In the genomic region with DNA sequence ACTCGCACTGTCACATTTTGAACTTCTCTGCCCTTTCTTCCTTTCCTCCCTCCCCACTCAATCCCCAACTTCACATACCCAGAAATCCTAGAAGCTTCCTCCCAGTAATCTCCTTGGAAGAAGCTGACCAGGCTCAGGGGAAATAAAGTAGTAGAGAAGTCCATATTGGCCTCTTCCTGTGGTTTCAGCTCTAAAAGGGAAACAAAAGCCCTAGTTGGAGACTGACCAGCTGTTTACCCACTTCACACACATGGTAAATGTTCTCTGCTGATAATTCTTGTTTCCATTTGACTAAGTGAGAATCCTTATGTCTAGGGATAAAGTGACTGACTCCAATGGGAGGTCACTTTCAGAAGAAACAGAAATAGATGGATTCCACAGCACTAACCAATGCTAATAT, we compare ENCODE assay signal across 22 cellular contexts.
DNase-seq lines count a peak whose midpoint lies in the region; ATAC-seq and TF ChIP-seq lines count a peak whose summit lies in the region.
"Had no signal": no experiment of that assay in that cellular context is flagged by ENCODE, and none has a peak within 500 bp of the region (broad histone marks: within the 10 kb centered on the region; RNA-seq: fewer than 3 reads in every experiment).

No MANE protein-coding gene starts in this region.

- POLR2A ChIA-PET in CD4-positive, alpha-beta T cell (lab: Charles Lee) = no interaction called here

- H3K27me3 ChIP-seq in muscle layer of duodenum (ENCODE audit: low read depth, low read length) = no peaks in the 10 kb centered on the region
- no peaks in the 10 kb centered on the region for H3K27me3 ChIP-seq in CD4-positive, alpha-beta T cell (ENCODE audit: control insufficient read depth, insufficient read depth, low read length)
- H3K27me3 ChIP-seq: adrenal gland had no signal

- TF ChIP-seq CTCF in VCaP (conservative IDR thresholded peaks at IDR 0.05) = no peak
- no peak for TF ChIP-seq CTCF in CD4-positive, alpha-beta T cell (IDR thresholded peaks at IDR 0.05)

- no peaks in the 10 kb centered on the region for H3K9me3 ChIP-seq in muscle layer of duodenum (ENCODE audit: control insufficient read depth in 1 of 2, low read length in 2 of 2)
- no peaks in the 10 kb centered on the region for H3K9me3 ChIP-seq in CD4-positive, alpha-beta T cell (ENCODE audit: control insufficient read depth, low read length)
- H3K9me3 ChIP-seq: adrenal gland, prostate gland had no signal

- in situ Hi-C loops in G401 (cut with HindIII; ENCODE audit: low sequenced_read_pairs) = no loop called here

- H3K4me1 Mint-ChIP-seq in CD4-positive, alpha-beta T cell (ENCODE audit: low read depth) = no peaks in the 10 kb centered on the region
- no peaks in the 10 kb centered on the region for H3K4me1 Mint-ChIP-seq in activated T-helper 17 cell treated with anti-CD3 and anti-CD28 coated beads, Interleukin-2, amount 50 U/mL, for 72 hours
- H3K4me1 Mint-ChIP-seq: activated B cell treated with CpG ODN at 0.5 μM for 24 hours had no signal

- intact Hi-C loops in Right ventricle myocardium superior (cut with DNase I) (no loop called here), cardiac septum (cut with DNase I) (no loop called here)
- intact Hi-C loops in CD4-positive, alpha-beta T cell (cut with DNase I, micrococcal nuclease) = no loop called here

- no peak overlapping the region for H3K4me3 Mint-ChIP-seq in CD4-positive, alpha-beta T cell
- no peak overlapping the region for H3K4me3 Mint-ChIP-seq in activated T-helper 17 cell treated with anti-CD3 and anti-CD28 coated beads, Interleukin-2, amount 50 U/mL, for 72 hours
- H3K4me3 Mint-ChIP-seq: activated B cell treated with CpG ODN at 0.5 μM for 24 hours; activated CD4-positive, alpha-beta memory T cell treated with anti-CD3 and anti-CD28 coated beads for 36 hours; GM23338; nephron; T-helper 1 cell treated with Interleukin-12 subunit alpha and Interleukin-12 subunit beta and Interleukin-4 antibody, amounts not matched to agents 30 μg/mL and 1 μg/mL, for 36 hours had no signal

- peak; percentile 60 for ATAC-seq in Right ventricle myocardium superior (ENCODE audit: poor library complexity)
- no peak for ATAC-seq in CD4-positive, alpha-beta T cell (ENCODE audit: poor library complexity)
- no peak for ATAC-seq in activated T-helper 17 cell treated with anti-CD3 and anti-CD28 coated beads, Interleukin-2, amount 50 U/mL, for 72 hours (replicated peaks)
- ATAC-seq: GM23338 had no signal

- DNase-seq in Right ventricle myocardium superior (no peak), cardiac septum (ENCODE audit: low spot score) (no peak), G401 (ENCODE audit: low spot score) (no peak)
- DNase-seq in central memory CD4-positive, alpha-beta T cell = no peak
- no peak for DNase-seq in CD4-positive, alpha-beta T cell
- DNase-seq: activated B cell treated with CpG ODN at 0.5 μM for 24 hours; activated CD4-positive, alpha-beta memory T cell treated with anti-CD3 and anti-CD28 coated beads for 36 hours; activated gamma-delta T cell; adrenal gland; dermis blood vessel endothelial cell; IMR-90; mesenchymal stem cell; NCI-H2107; NCI-H526 treated with DMSO at 0.1 percent for 48 hours had no signal

- H3K27ac Mint-ChIP-seq in CD4-positive, alpha-beta T cell = no peak overlapping the region
- no peak overlapping the region for H3K27ac Mint-ChIP-seq in activated T-helper 17 cell treated with anti-CD3 and anti-CD28 coated beads, Interleukin-2, amount 50 U/mL, for 72 hours
- H3K27ac Mint-ChIP-seq: activated B cell treated with CpG ODN at 0.5 μM for 24 hours; activated CD4-positive, alpha-beta memory T cell treated with anti-CD3 and anti-CD28 coated beads for 36 hours; GM23338; T-helper 1 cell treated with Interleukin-12 subunit alpha and Interleukin-12 subunit beta and Interleukin-4 antibody, amounts not matched to agents 30 μg/mL and 1 μg/mL, for 36 hours had no signal

- no peaks in the 10 kb centered on the region for H3K36me3 ChIP-seq in muscle layer of duodenum (ENCODE audit: control insufficient read depth in 1 of 2, insufficient read depth in 2 of 2, low read length in 2 of 2)
- H3K36me3 ChIP-seq: adrenal gland, prostate gland had no signal

- no peaks in the 10 kb centered on the region for H3K9me3 Mint-ChIP-seq in CD4-positive, alpha-beta T cell
- no peaks in the 10 kb centered on the region for H3K9me3 Mint-ChIP-seq in activated T-helper 17 cell treated with anti-CD3 and anti-CD28 coated beads, Interleukin-2, amount 50 U/mL, for 72 hours
- H3K9me3 Mint-ChIP-seq: activated B cell treated with CpG ODN at 0.5 μM for 24 hours; activated CD4-positive, alpha-beta memory T cell treated with anti-CD3 and anti-CD28 coated beads for 36 hours; GM23338; nephron; T-helper 1 cell treated with Interleukin-12 subunit alpha and Interleukin-12 subunit beta and Interleukin-4 antibody, amounts not matched to agents 30 μg/mL and 1 μg/mL, for 36 hours had no signal

- no peaks in the 10 kb centered on the region for H3K36me3 Mint-ChIP-seq in CD4-positive, alpha-beta T cell (ENCODE audit: low read depth)
- no peaks in the 10 kb centered on the region for H3K36me3 Mint-ChIP-seq in activated T-helper 17 cell treated with anti-CD3 and anti-CD28 coated beads, Interleukin-2, amount 50 U/mL, for 72 hours (ENCODE audit: low read depth)
- H3K36me3 Mint-ChIP-seq: activated CD4-positive, alpha-beta memory T cell treated with anti-CD3 and anti-CD28 coated beads for 36 hours had no signal

- H3K4me1 ChIP-seq in muscle layer of duodenum (ENCODE audit: control insufficient read depth in 1 of 2, insufficient read depth in 2 of 2, low read length in 2 of 2) = no peaks in the 10 kb centered on the region
- H3K4me1 ChIP-seq: adrenal gland had no signal

- no peaks in the 10 kb centered on the region for H3K27me3 Mint-ChIP-seq in CD4-positive, alpha-beta T cell
- H3K27me3 Mint-ChIP-seq in activated T-helper 17 cell treated with anti-CD3 and anti-CD28 coated beads, Interleukin-2, amount 50 U/mL, for 72 hours = peaks cover 3% of the 10 kb centered on the region

- H3K4me3 ChIP-seq in muscle layer of duodenum (ENCODE audit: low read depth in 1 of 2, low read length in 2 of 2) = no peak overlapping the region
- H3K4me3 ChIP-seq: adrenal gland, GM23338, prostate gland had no signal

- H3K27ac ChIP-seq in VCaP (peak overlapping the region; percentile 84), muscle layer of duodenum (ENCODE audit: low read length) (peak overlapping the region; percentile 7)
- H3K27ac ChIP-seq in CD4-positive, alpha-beta T cell (ENCODE audit: low read depth, low read length) = no peak overlapping the region
- H3K27ac ChIP-seq: adrenal gland, HL-60 had no signal

- CTCF ChIA-PET in CD4-positive, alpha-beta T cell (lab: Charles Lee) = no interaction called here
